In genomic region chr14:21454843-21455550, GRCh38 we compare ENCODE assay signal across 8 cellular contexts. TPM values are rescaled to one million over a fixed set of nuclear protein-coding genes. Genes with fewer than 3 reads are reported as not detected.
DNase-seq lines count a peak whose midpoint lies in the region; ATAC-seq and TF ChIP-seq lines count a peak whose summit lies in the region.

No MANE protein-coding gene starts in this region.

- H3K27ac Mint-ChIP-seq in activated CD4-positive, alpha-beta T cell treated with anti-CD3 and anti-CD28 coated beads for 36 hours: peak overlapping the region; percentile 91
- peak overlapping the region; percentile 99 for H3K27ac Mint-ChIP-seq in progenitor cell of endocrine pancreas

- peaks cover 9 to 14% of the 10 kb centered on the region in 2 experiments for H3K36me3 ChIP-seq in SK-N-SH (replicated peaks in 1 of 2; ENCODE audit: control insufficient read depth in 1 of 2, insufficient read depth in 2 of 2, low read length in 1 of 2)
- no peaks in the 10 kb centered on the region for H3K36me3 ChIP-seq in fibroblast of lung (ENCODE audit: control insufficient read depth, insufficient read depth, low read length)

- 17% methylated on average over 15 of the region's 15 CpGs for WGBS in SK-N-SH (ENCODE audit: low lambda C conversion rate)

- DNase-seq in activated CD4-positive, alpha-beta T cell treated with anti-CD3 and anti-CD28 coated beads for 36 hours: peak; percentile 35
- DNase-seq in activated CD4-positive, alpha-beta T cell treated with anti-CD3 and anti-CD28 coated beads for 1 hour: no peak
- DNase-seq in SK-N-SH: peak; percentile 43
- DNase-seq in fibroblast of lung (ENCODE audit: low read depth in 2 of 2): no peak
- DNase-seq in progenitor cell of endocrine pancreas (ENCODE audit: low spot score, unreplicated experiment): no peak

- TF ChIP-seq RAD21 in SK-N-SH (IDR thresholded peaks at IDR 0.05; ENCODE audit: low read length): no peak

- peak overlapping the region; percentile 85 to 90 for H3K4me3 ChIP-seq in SK-N-SH (ENCODE audit: low read depth in 2 of 2, low read length in 1 of 2)
- peak overlapping the region; percentile 62 to 97 (median 76) for H3K4me3 ChIP-seq in fibroblast of lung (replicated peaks in 1 of 4; ENCODE audit: control extremely low read depth in 1 of 4, insufficient read depth in 1 of 4, low read depth in 3 of 4, low read length in 4 of 4)

- no peaks in the 10 kb centered on the region for H3K27me3 Mint-ChIP-seq in activated CD4-positive, alpha-beta T cell treated with anti-CD3 and anti-CD28 coated beads for 36 hours
- H3K27me3 Mint-ChIP-seq in progenitor cell of endocrine pancreas: no peaks in the 10 kb centered on the region

- H3K9me2 ChIP-seq in SK-N-SH: no peaks in the 10 kb centered on the region

- POLR2A ChIA-PET in activated CD4-positive, alpha-beta T cell treated with anti-CD3 and anti-CD28 coated beads for 36 hours (lab: Charles Lee): interaction anchor here (1.5 to 2.5 kb wide), 4 partner anchors 18 to 57 kb away, joined by 4 to 33 read pairs (median 6); partner anchors contain the start of genes METTL3, RAB2B and TOX4
- POLR2A ChIA-PET in SK-N-SH (lab: Yijun Ruan, JAX): interaction anchor here (1.2 to 2.1 kb wide), 5 partner anchors 18 to 71 kb away, joined by 3 to 29 read pairs (median 4); partner anchors contain the start of genes RAB2B, SALL2, SUPT16H and TOX4

- H3K4me1 Mint-ChIP-seq in activated CD4-positive, alpha-beta T cell treated with anti-CD3 and anti-CD28 coated beads for 36 hours: peaks cover 40% of the 10 kb centered on the region
- H3K4me1 Mint-ChIP-seq in progenitor cell of endocrine pancreas (ENCODE audit: low read depth): peaks cover 19% of the 10 kb centered on the region

- no peak overlapping the region for H2AFZ ChIP-seq in SK-N-SH (ENCODE audit: low read depth)
- no peak overlapping the region for H2AFZ ChIP-seq in fibroblast of lung (ENCODE audit: low read length)

- peak overlapping the region; percentile 87 for H3K9ac ChIP-seq in SK-N-SH
- peak overlapping the region; percentile 63 for H3K9ac ChIP-seq in fibroblast of lung (ENCODE audit: insufficient read depth, low read length)

- ATAC-seq in activated CD4-positive, alpha-beta T cell treated with anti-CD3 and anti-CD28 coated beads for 36 hours: no peak
- ATAC-seq in GM19328 (IDR thresholded peaks at IDR 0.05; ENCODE audit: unreplicated experiment) (no peak), HG02798 (IDR thresholded peaks at IDR 0.05; ENCODE audit: poor library complexity, unreplicated experiment) (no peak), HG02763 (IDR thresholded peaks at IDR 0.05; ENCODE audit: unreplicated experiment) (no peak)

- TF ChIP-seq CTCF in SK-N-SH (IDR thresholded peaks at IDR 0.05) (no peak), fibroblast of lung (conservative IDR thresholded peaks at IDR 0.05 in 1 of 2, IDR thresholded peaks at IDR 0.05 in 1 of 2; ENCODE audit: low read depth in 1 of 2, low read length in 2 of 2) (no peak), progenitor cell of endocrine pancreas (IDR thresholded peaks at IDR 0.05; ENCODE audit: unreplicated experiment) (no peak)

- H3K4me2 ChIP-seq in SK-N-SH: peak overlapping the region; percentile 92
- peak overlapping the region; percentile 97 for H3K4me2 ChIP-seq in fibroblast of lung (ENCODE audit: extremely low read depth, insufficient read depth, low read length)

- CTCF ChIA-PET in activated CD4-positive, alpha-beta T cell treated with anti-CD3 and anti-CD28 coated beads for 36 hours (lab: Charles Lee): interaction anchor here (0.5 to 3.4 kb wide), 7 partner anchors 8 to 1399 kb away, joined by 3 to 40 read pairs (median 4); partner anchors contain the start of genes RAB2B, SUPT16H and TOX4
- CTCF ChIA-PET in SK-N-SH (lab: Yijun Ruan, JAX): interaction anchor here (0.7 to 4.7 kb wide), 4 partner anchors 18 to 43 kb away, joined by 3 to 38 read pairs (median 8); partner anchors contain the start of genes RAB2B and TOX4

- H3K27ac ChIP-seq in SK-N-SH (ENCODE audit: low read depth in 2 of 2, low read length in 1 of 2) (peak overlapping the region; percentile 72 to 91; a peak in 3 of 4 replicates), fibroblast of lung (ENCODE audit: insufficient read depth, low read length) (peak overlapping the region; percentile 66)

- H3K9me3 ChIP-seq in SK-N-SH (no peaks in the 10 kb centered on the region), fibroblast of lung (ENCODE audit: control insufficient read depth, insufficient read depth, low read depth, low read length) (no peaks in the 10 kb centered on the region)

- H4K20me1 ChIP-seq in SK-N-SH (ENCODE audit: insufficient read depth): peaks cover 12% of the 10 kb centered on the region
- H4K20me1 ChIP-seq in fibroblast of lung (ENCODE audit: control insufficient read depth, extremely low read depth, insufficient read depth, low read length): no peaks in the 10 kb centered on the region

- H3K27me3 ChIP-seq in SK-N-SH (ENCODE audit: insufficient read depth) (no peaks in the 10 kb centered on the region), fibroblast of lung (ENCODE audit: control insufficient read depth, insufficient read depth, low read length) (no peaks in the 10 kb centered on the region)

- peaks cover 14% of the 10 kb centered on the region for H3F3A ChIP-seq in SK-N-SH (replicated peaks; ENCODE audit: insufficient read depth)

- TF ChIP-seq EP300 in SK-N-SH (IDR thresholded peaks at IDR 0.05; ENCODE audit: borderline replicate concordance in 1 of 2, low read depth in 1 of 2, low read length in 1 of 2): no peak

- peak overlapping the region; percentile 97 for H3K4me3 Mint-ChIP-seq in activated CD4-positive, alpha-beta T cell treated with anti-CD3 and anti-CD28 coated beads for 36 hours
- H3K4me3 Mint-ChIP-seq in progenitor cell of endocrine pancreas (ENCODE audit: low read depth): peak overlapping the region; percentile 94

- no peaks in the 10 kb centered on the region for H3K9me3 Mint-ChIP-seq in activated CD4-positive, alpha-beta T cell treated with anti-CD3 and anti-CD28 coated beads for 36 hours (ENCODE audit: low read depth)
- H3K9me3 Mint-ChIP-seq in progenitor cell of endocrine pancreas (ENCODE audit: low read depth): no peaks in the 10 kb centered on the region

- H3K36me3 Mint-ChIP-seq in activated CD4-positive, alpha-beta T cell treated with anti-CD3 and anti-CD28 coated beads for 36 hours (ENCODE audit: low read depth): peaks cover 32% of the 10 kb centered on the region
- peaks cover 12% of the 10 kb centered on the region for H3K36me3 Mint-ChIP-seq in progenitor cell of endocrine pancreas (ENCODE audit: insufficient read depth)

- H3K79me2 ChIP-seq in SK-N-SH (ENCODE audit: insufficient read depth) (peaks cover 58% of the 10 kb centered on the region), fibroblast of lung (ENCODE audit: control insufficient read depth, insufficient read depth, low read length) (peaks cover 48% of the 10 kb centered on the region)

- intact Hi-C loops in activated CD4-positive, alpha-beta T cell treated with anti-CD3 and anti-CD28 coated beads for 36 hours (cut with DNase I, micrococcal nuclease): loop anchor here in 1 of 2 experiments (5.0 to 10.0 kb wide), 3 partner anchors 353 to 1850 kb away; partner anchors contain the start of genes BCL2L2, DAD1, PPP1R3E and TMEM253

- H3K4me1 ChIP-seq in SK-N-SH (ENCODE audit: control insufficient read depth in 1 of 2, insufficient read depth in 2 of 2, low read depth in 1 of 2, low read length in 1 of 2) (peaks cover 4 to 8% of the 10 kb centered on the region in 2 experiments; a peak in 2 of 4 replicates), fibroblast of lung (ENCODE audit: control insufficient read depth, extremely low read depth, insufficient read depth, low read length) (no peaks in the 10 kb centered on the region)

TF ChIP-seq in SK-N-SH, 30 proteins besides CTCF, POLR2A, EP300 and RAD21:
- TF ChIP-seq FOSL2 (IDR thresholded peaks at IDR 0.05; ENCODE audit: borderline replicate concordance, low read depth): no peak

RNA-seq across cellular contexts. Expression of gene CHD8, which starts 0.9 kb away (rescaled TPM):
- total RNA-seq in activated CD4-positive, alpha-beta T cell treated with anti-CD3 and anti-CD28 coated beads for 36 hours: 100 to 1,000 TPM in 1 of 2 experiments, 10 to 100 TPM in 1; 84.3 to 104 TPM
- polyA plus RNA-seq in SK-N-SH (2012; rRNA removed): 20.1 and 25.3 TPM in 2 replicates
- polyA plus RNA-seq in SK-N-SH (2012; cell fraction: cytosol; rRNA removed): 13.4 and 15.8 TPM in 2 replicates
- 75.7 and 107 TPM in 2 replicates for polyA plus RNA-seq in SK-N-SH (2012; cell fraction: nucleus; rRNA removed)
- 46.5 and 56.3 TPM in 2 replicates for total RNA-seq in fibroblast of lung
- 11.1 and 19.3 TPM in 2 replicates for polyA plus RNA-seq in fibroblast of lung
- 43.9 and 44.2 TPM in 2 replicates for polyA plus RNA-seq in fibroblast of lung (2012)
- 157 and 198 TPM in 2 replicates for polyA minus RNA-seq in fibroblast of lung (ENCODE audit: low replicate concordance)
- 147 and 149 TPM in 2 replicates for total RNA-seq in progenitor cell of endocrine pancreas

RNA-seq across cellular contexts. Expression of gene RAB2B, which starts 21.8 kb away (rescaled TPM):
- 10 to 100 TPM; 21.2 to 22.0 TPM for total RNA-seq in activated CD4-positive, alpha-beta T cell treated with anti-CD3 and anti-CD28 coated beads for 36 hours
- polyA plus RNA-seq in SK-N-SH (2012; rRNA removed) (24.4 and 41.2 TPM in 2 replicates), fibroblast of lung (17.6 and 27.8 TPM in 2 replicates)
- polyA plus RNA-seq in SK-N-SH (2012; cell fraction: cytosol; rRNA removed): 30.1 and 36.3 TPM in 2 replicates
- polyA plus RNA-seq in SK-N-SH (2012; cell fraction: nucleus; rRNA removed): 13.2 and 30.3 TPM in 2 replicates
- total RNA-seq in fibroblast of lung (22.3 and 31.7 TPM in 2 replicates), progenitor cell of endocrine pancreas (41.0 and 45.2 TPM in 2 replicates)
- 14.3 and 15.7 TPM in 2 replicates for polyA plus RNA-seq in fibroblast of lung (2012)
- 4.4 and 12.7 TPM in 2 replicates for polyA minus RNA-seq in fibroblast of lung (ENCODE audit: low replicate concordance)

RNA-seq across cellular contexts. Expression of gene TOX4, which starts 22.0 kb away (rescaled TPM):
- total RNA-seq in activated CD4-positive, alpha-beta T cell treated with anti-CD3 and anti-CD28 coated beads for 36 hours: 10 to 100 TPM; 79.5 to 85.6 TPM
- polyA plus RNA-seq in SK-N-SH (2012; rRNA removed) (52.3 and 69.3 TPM in 2 replicates), fibroblast of lung (86.1 and 92.5 TPM in 2 replicates)
- 45.6 and 45.7 TPM in 2 replicates for polyA plus RNA-seq in SK-N-SH (2012; cell fraction: cytosol; rRNA removed)
- 68.6 and 95.7 TPM in 2 replicates for polyA plus RNA-seq in SK-N-SH (2012; cell fraction: nucleus; rRNA removed)
- total RNA-seq in fibroblast of lung (19.8 and 30.6 TPM in 2 replicates), progenitor cell of endocrine pancreas (65.1 and 71.8 TPM in 2 replicates)
- 69.0 and 72.8 TPM in 2 replicates for polyA plus RNA-seq in fibroblast of lung (2012)
- polyA minus RNA-seq in fibroblast of lung (ENCODE audit: low replicate concordance): 85.6 and 162 TPM in 2 replicates

RNA-seq across cellular contexts. Expression of gene METTL3, which starts 56.1 kb away (rescaled TPM):
- total RNA-seq in activated CD4-positive, alpha-beta T cell treated with anti-CD3 and anti-CD28 coated beads for 36 hours: 10 to 100 TPM; 64.0 to 67.4 TPM
- 118 and 198 TPM in 2 replicates for polyA plus RNA-seq in SK-N-SH (2012; rRNA removed)
- 61.6 and 76.3 TPM in 2 replicates for polyA plus RNA-seq in SK-N-SH (2012; cell fraction: cytosol; rRNA removed)
- 869 and 939 TPM in 2 replicates for polyA plus RNA-seq in SK-N-SH (2012; cell fraction: nucleus; rRNA removed)
- total RNA-seq in fibroblast of lung: 54.4 and 59.9 TPM in 2 replicates
- polyA plus RNA-seq in fibroblast of lung: 39.2 and 44.0 TPM in 2 replicates
- 22.2 and 29.1 TPM in 2 replicates for polyA plus RNA-seq in fibroblast of lung (2012)
- polyA minus RNA-seq in fibroblast of lung (ENCODE audit: low replicate concordance): 71.9 and 80.8 TPM in 2 replicates
- total RNA-seq in progenitor cell of endocrine pancreas: 82.6 and 82.7 TPM in 2 replicates

Comparison
In these comparisons a context has a peak if more than half of its experiments do, and no peak if none do; other contexts are left out.
1. DNase-seq: peak in activated CD4-positive, alpha-beta T cell treated with anti-CD3 and anti-CD28 coated beads for 36 hours (single experiment) and SK-N-SH (single experiment); none in activated CD4-positive, alpha-beta T cell treated with anti-CD3 and anti-CD28 coated beads for 1 hour (single experiment), fibroblast of lung (0 of 2) and progenitor cell of endocrine pancreas (single experiment).